In the genomic region with DNA sequence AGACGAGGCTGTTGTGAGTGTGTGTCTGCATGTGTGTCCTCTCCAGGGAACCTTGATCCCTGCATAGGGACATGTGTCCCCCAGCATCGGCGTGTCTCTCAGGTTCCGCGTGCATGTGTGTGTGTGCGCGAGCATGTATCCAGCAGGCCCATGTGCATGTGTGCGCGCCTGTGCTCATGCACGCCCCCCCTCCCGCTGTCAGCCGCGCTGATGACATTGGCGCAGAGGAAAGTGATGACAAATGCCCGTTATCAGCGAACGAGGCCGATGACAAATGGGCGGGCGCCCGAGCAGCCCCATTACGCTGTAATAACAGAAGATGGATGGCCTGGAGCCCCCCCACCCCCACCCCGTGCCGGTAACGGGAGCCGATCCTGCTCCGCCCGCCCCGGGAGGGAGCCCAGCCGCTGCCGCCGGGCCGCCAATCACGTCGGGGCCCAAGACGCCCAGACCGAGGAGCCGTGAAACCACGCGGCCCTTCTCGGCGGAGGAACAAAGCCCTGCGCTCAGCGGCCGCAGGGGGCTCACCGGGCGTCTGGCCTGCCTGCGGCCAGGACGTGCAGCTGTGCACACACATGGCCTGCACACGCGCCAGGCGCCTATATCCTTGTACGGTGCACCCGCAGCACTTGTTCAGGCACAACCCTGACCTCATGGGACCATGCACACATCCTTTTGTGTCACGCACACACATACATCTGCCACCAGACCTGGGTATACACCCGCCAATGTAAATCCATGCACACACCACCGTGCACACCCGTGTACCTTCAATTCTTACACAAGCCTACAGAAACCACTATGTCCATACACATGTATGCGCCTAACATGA, we compare ENCODE assay signal across 10 cellular contexts. TPM values are rescaled to one million over a fixed set of nuclear protein-coding genes. Genes with fewer than 3 reads are reported as not detected.
DNase-seq lines count a peak whose midpoint lies in the region; ATAC-seq and TF ChIP-seq lines count a peak whose summit lies in the region.
"Had no signal": no experiment of that assay in that cellular context is flagged by ENCODE, and none has a peak within 500 bp of the region (broad histone marks: within the 10 kb centered on the region; RNA-seq: fewer than 3 reads in every experiment).

No MANE protein-coding gene starts in this region.

- no peak overlapping the region for H3K9ac ChIP-seq in OCI-LY1 (ENCODE audit: low read length)
- H3K9ac ChIP-seq: KMS-11 had no signal

- H3K9me3 ChIP-seq in OCI-LY1 (ENCODE audit: low read length) (no peaks in the 10 kb centered on the region), left ventricle myocardium inferior (replicated peaks) (no peaks in the 10 kb centered on the region)
- H3K9me3 ChIP-seq: upper lobe of left lung had no signal

- H3K4me1 ChIP-seq in OCI-LY1 (ENCODE audit: insufficient read depth, low read length, severe bottlenecking) (peaks cover 10% of the 10 kb centered on the region), left ventricle myocardium inferior (peaks cover 27% of the 10 kb centered on the region)

- no peaks in the 10 kb centered on the region for H3F3A ChIP-seq in OCI-LY1 (ENCODE audit: insufficient read depth, low read length)

- peaks cover 50% of the 10 kb centered on the region for H3K27me3 Mint-ChIP-seq in activated CD4-positive, alpha-beta T cell treated with anti-CD3 and anti-CD28 coated beads, Interleukin-2, amount 10 ng/mL, durations not matched to agents 24 days and 14 days
- H3K27me3 Mint-ChIP-seq in stimulated activated memory B cell treated with anti-CD40 and anti-IgM and Interleukin-4, amounts not matched to agents 10 μg/mL and 1 μg/mL and 100 μg/mL, for 72 hours, result peaks cover 84% of the 10 kb centered on the region

- peak; percentile 25 for ATAC-seq in stimulated activated memory B cell treated with anti-CD40 and anti-IgM and Interleukin-4, amounts not matched to agents 10 μg/mL and 1 μg/mL and 100 μg/mL, for 72 hours
- ATAC-seq in GM19463 (IDR thresholded peaks at IDR 0.05; ENCODE audit: unreplicated experiment) (no peak), GM21423 (IDR thresholded peaks at IDR 0.05; ENCODE audit: unreplicated experiment) (no peak)

- peaks cover 17% of the 10 kb centered on the region for H3K4me1 Mint-ChIP-seq in activated CD4-positive, alpha-beta T cell treated with anti-CD3 and anti-CD28 coated beads, Interleukin-2, amount 10 ng/mL, durations not matched to agents 24 days and 14 days
- peaks cover 35% of the 10 kb centered on the region for H3K4me1 Mint-ChIP-seq in stimulated activated memory B cell treated with anti-CD40 and anti-IgM and Interleukin-4, amounts not matched to agents 10 μg/mL and 1 μg/mL and 100 μg/mL, for 72 hours

- TF ChIP-seq CTCF in OCI-LY1 (IDR thresholded peaks at IDR 0.05; ENCODE audit: low read length), result no peak
- no peak for TF ChIP-seq CTCF in left ventricle myocardium inferior (IDR thresholded peaks at IDR 0.05; ENCODE audit: borderline replicate concordance)

- intact Hi-C loops in activated CD4-positive, alpha-beta T cell treated with anti-CD3 and anti-CD28 coated beads, Interleukin-2, amount 10 ng/mL, durations not matched to agents 24 days and 14 days (cut with micrococcal nuclease), result no loop called here
- intact Hi-C loops in left ventricle myocardium inferior (cut with micrococcal nuclease), result no loop called here

- H3K27ac ChIP-seq in OCI-LY1 (ENCODE audit: low read depth, low read length, poor library complexity, severe bottlenecking), result no peak overlapping the region
- H3K27ac ChIP-seq in left ventricle myocardium inferior (replicated peaks), result no peak overlapping the region
- H3K27ac ChIP-seq: KMS-11, upper lobe of left lung had no signal

- no peaks in the 10 kb centered on the region for H3K9me2 ChIP-seq in OCI-LY1 (ENCODE audit: low read depth, low read length)

- H3K36me3 ChIP-seq in OCI-LY1 (ENCODE audit: insufficient read depth, low read length) (no peaks in the 10 kb centered on the region), left ventricle myocardium inferior (no peaks in the 10 kb centered on the region)
- H3K36me3 ChIP-seq: upper lobe of left lung had no signal

- peak overlapping the region; percentile 35 for H3K4me3 Mint-ChIP-seq in activated CD4-positive, alpha-beta T cell treated with anti-CD3 and anti-CD28 coated beads, Interleukin-2, amount 10 ng/mL, durations not matched to agents 24 days and 14 days
- peak overlapping the region; percentile 38 for H3K4me3 Mint-ChIP-seq in stimulated activated memory B cell treated with anti-CD40 and anti-IgM and Interleukin-4, amounts not matched to agents 10 μg/mL and 1 μg/mL and 100 μg/mL, for 72 hours

- H3K9me3 Mint-ChIP-seq in activated CD4-positive, alpha-beta T cell treated with anti-CD3 and anti-CD28 coated beads, Interleukin-2, amount 10 ng/mL, durations not matched to agents 24 days and 14 days, result no peaks in the 10 kb centered on the region
- H3K9me3 Mint-ChIP-seq in stimulated activated memory B cell treated with anti-CD40 and anti-IgM and Interleukin-4, amounts not matched to agents 10 μg/mL and 1 μg/mL and 100 μg/mL, for 72 hours, result no peaks in the 10 kb centered on the region

- no peak for DNase-seq in activated CD4-positive, alpha-beta T cell treated with anti-CD3 and anti-CD28 coated beads, Interleukin-2, amount 10 ng/mL, durations not matched to agents 24 days and 14 days
- no peak for DNase-seq in activated CD4-positive, alpha-beta T cell treated with anti-CD3 and anti-CD28 coated beads, Interleukin-2, amount 50 U/mL, for 1 hour
- DNase-seq in left ventricle myocardium inferior, result no peak
- no peak for DNase-seq in mucosa of gallbladder (ENCODE audit: low spot score)

- H3K36me3 Mint-ChIP-seq in activated CD4-positive, alpha-beta T cell treated with anti-CD3 and anti-CD28 coated beads, Interleukin-2, amount 10 ng/mL, durations not matched to agents 24 days and 14 days (ENCODE audit: low read depth), result no peaks in the 10 kb centered on the region
- no peaks in the 10 kb centered on the region for H3K36me3 Mint-ChIP-seq in stimulated activated memory B cell treated with anti-CD40 and anti-IgM and Interleukin-4, amounts not matched to agents 10 μg/mL and 1 μg/mL and 100 μg/mL, for 72 hours

- H4K20me1 ChIP-seq in OCI-LY1 (ENCODE audit: insufficient read depth, low read length), result no peaks in the 10 kb centered on the region

- no peaks in the 10 kb centered on the region for H3K79me2 ChIP-seq in OCI-LY1 (ENCODE audit: insufficient read depth, low read length)

- H3K27me3 ChIP-seq in OCI-LY1 (ENCODE audit: insufficient read depth, low read length) (no peaks in the 10 kb centered on the region), left ventricle myocardium inferior (ENCODE audit: low read depth) (peaks cover 82% of the 10 kb centered on the region)

- H2AFZ ChIP-seq in OCI-LY1 (ENCODE audit: low read length), result no peak overlapping the region

- peak overlapping the region; percentile 30 for H3K4me3 ChIP-seq in OCI-LY1 (ENCODE audit: low read depth, low read length, poor library complexity, severe bottlenecking)
- peak overlapping the region; percentile 54 for H3K4me3 ChIP-seq in left ventricle myocardium inferior

- H3K4me2 ChIP-seq in OCI-LY1 (ENCODE audit: low read length), result peak overlapping the region; percentile 47
- H3K4me2 ChIP-seq: KMS-11 had no signal

- H3K27ac Mint-ChIP-seq in activated CD4-positive, alpha-beta T cell treated with anti-CD3 and anti-CD28 coated beads, Interleukin-2, amount 10 ng/mL, durations not matched to agents 24 days and 14 days, result no peak overlapping the region
- no peak overlapping the region for H3K27ac Mint-ChIP-seq in stimulated activated memory B cell treated with anti-CD40 and anti-IgM and Interleukin-4, amounts not matched to agents 10 μg/mL and 1 μg/mL and 100 μg/mL, for 72 hours

RNA-seq across cellular contexts. Expression of a gene that starts 21.5 kb away (rescaled TPM):
- 32.2 and 33.8 TPM in 2 replicates for total RNA-seq in activated CD4-positive, alpha-beta T cell treated with anti-CD3 and anti-CD28 coated beads, Interleukin-2, amount 10 ng/mL, durations not matched to agents 24 days and 14 days
- total RNA-seq in left ventricle myocardium inferior, result 16.7 TPM
- total RNA-seq in mucosa of gallbladder, result 45.7 TPM

RNA-seq across cellular contexts. Expression of a gene that starts 21.6 kb away (rescaled TPM):
- total RNA-seq in activated CD4-positive, alpha-beta T cell treated with anti-CD3 and anti-CD28 coated beads, Interleukin-2, amount 10 ng/mL, durations not matched to agents 24 days and 14 days, result 5.4 and 6.4 TPM in 2 replicates
- total RNA-seq in left ventricle myocardium inferior, result 24.0 TPM
- total RNA-seq in mucosa of gallbladder, result 26.8 TPM
